Comparison of ENCODE assay signal across 1 cellular context in genomic region chr14:68938515-68939423, GRCh38.
TF ChIP-seq lines count a peak whose summit lies in the region.

No MANE protein-coding gene starts in this region.

TF ChIP-seq in HepG2, 621 proteins besides CTCF, POLR2A, EP300 and RAD21 (continued from another document and continues in another):
- TF ChIP-seq ZBED4 (CRISPR knock-in tag; IDR thresholded peaks at IDR 0.05; ENCODE audit: borderline replicate concordance) = 0 out of 2 replicates have a peak, but pooled peaks have one; percentile 8
- peak; percentile 59 for TF ChIP-seq FOXA3 (CRISPR knock-in tag; IDR thresholded peaks at IDR 0.05)
- 0 out of 2 replicates have a peak, but pooled peaks have one; percentile 36 for TF ChIP-seq GATAD1 (CRISPR knock-in tag; IDR thresholded peaks at IDR 0.05)
- TF ChIP-seq MIXL1 (CRISPR knock-in tag; IDR thresholded peaks at IDR 0.05) = peak; percentile 23; the same call in 1 of the 2 replicates
- TF ChIP-seq ZBTB37 (CRISPR knock-in tag; IDR thresholded peaks at IDR 0.05) = no peak
- TF ChIP-seq ZNF232 (CRISPR knock-in tag; IDR thresholded peaks at IDR 0.05; ENCODE audit: borderline replicate concordance) = 0 out of 2 replicates have a peak, but pooled peaks have one; percentile 28
- TF ChIP-seq MXI1 (IDR thresholded peaks at IDR 0.05; ENCODE audit: borderline replicate concordance, low read depth, low read length) = peak; percentile 69; the same call in 2 of the 3 replicates
- TF ChIP-seq TBX2 (CRISPR knock-in tag; IDR thresholded peaks at IDR 0.05; ENCODE audit: borderline replicate concordance) = peak; percentile 99
- TF ChIP-seq SKI (IDR thresholded peaks at IDR 0.05; ENCODE audit: partially characterized antibody) = no peak
- no peak for TF ChIP-seq ZMYM4 (CRISPR knock-in tag; IDR thresholded peaks at IDR 0.05)
- no peak for TF ChIP-seq FOXK2 (IDR thresholded peaks at IDR 0.05)
- TF ChIP-seq HNRNPUL1 (IDR thresholded peaks at IDR 0.05; ENCODE audit: low read depth, low read length) = peak; percentile 92
- peak; percentile 77 for TF ChIP-seq TARDBP (CRISPR knock-in tag; IDR thresholded peaks at IDR 0.05)
- TF ChIP-seq ZNF839 (CRISPR knock-in tag; IDR thresholded peaks at IDR 0.05; ENCODE audit: borderline replicate concordance) = no peak
- peak; percentile 78 for TF ChIP-seq SP5 (CRISPR knock-in tag; IDR thresholded peaks at IDR 0.05; ENCODE audit: borderline replicate concordance, low read depth)
- no peak for TF ChIP-seq KDM3A (CRISPR knock-in tag; IDR thresholded peaks at IDR 0.05; ENCODE audit: low read depth)
- TF ChIP-seq POLR2AphosphoS5 (IDR thresholded peaks at IDR 0.05; ENCODE audit: low read depth, low read length) = peak; percentile 43; the same call in 1 of the 2 replicates
- TF ChIP-seq ETV5 (CRISPR knock-in tag; IDR thresholded peaks at IDR 0.05; ENCODE audit: borderline replicate concordance) = peak; percentile 41; the same call in 1 of the 2 replicates
- no peak for TF ChIP-seq MYNN (CRISPR knock-in tag; IDR thresholded peaks at IDR 0.05; ENCODE audit: low read depth)
- TF ChIP-seq, protein P1, sequence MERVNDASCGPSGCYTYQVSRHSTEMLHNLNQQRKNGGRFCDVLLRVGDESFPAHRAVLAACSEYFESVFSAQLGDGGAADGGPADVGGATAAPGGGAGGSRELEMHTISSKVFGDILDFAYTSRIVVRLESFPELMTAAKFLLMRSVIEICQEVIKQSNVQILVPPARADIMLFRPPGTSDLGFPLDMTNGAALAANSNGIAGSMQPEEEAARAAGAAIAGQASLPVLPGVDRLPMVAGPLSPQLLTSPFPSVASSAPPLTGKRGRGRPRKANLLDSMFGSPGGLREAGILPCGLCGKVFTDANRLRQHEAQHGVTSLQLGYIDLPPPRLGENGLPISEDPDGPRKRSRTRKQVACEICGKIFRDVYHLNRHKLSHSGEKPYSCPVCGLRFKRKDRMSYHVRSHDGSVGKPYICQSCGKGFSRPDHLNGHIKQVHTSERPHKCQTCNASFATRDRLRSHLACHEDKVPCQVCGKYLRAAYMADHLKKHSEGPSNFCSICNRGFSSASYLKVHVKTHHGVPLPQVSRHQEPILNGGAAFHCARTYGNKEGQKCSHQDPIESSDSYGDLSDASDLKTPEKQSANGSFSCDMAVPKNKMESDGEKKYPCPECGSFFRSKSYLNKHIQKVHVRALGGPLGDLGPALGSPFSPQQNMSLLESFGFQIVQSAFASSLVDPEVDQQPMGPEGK (CRISPR knock-in tag; IDR thresholded peaks at IDR 0.05) = peak; percentile 84
- peak; percentile 88; the same call in 1 of the 2 replicates for TF ChIP-seq CHD4 (IDR thresholded peaks at IDR 0.05; ENCODE audit: borderline replicate concordance, low read length)
- peak; percentile 59 for TF ChIP-seq ASH2L (IDR thresholded peaks at IDR 0.05; ENCODE audit: insufficient read length, low read depth, low read length)
- TF ChIP-seq TCF7 (IDR thresholded peaks at IDR 0.05; ENCODE audit: low read depth) = peak; percentile 66
- peak; percentile 63; the same call in 1 of the 2 replicates for TF ChIP-seq NCOR1 (IDR thresholded peaks at IDR 0.05; ENCODE audit: borderline replicate concordance, low read length)
- no peak for TF ChIP-seq SNRNP70 (IDR thresholded peaks at IDR 0.05; ENCODE audit: low read depth, low read length)
- peak; percentile 50; the same call in 1 of the 2 replicates for TF ChIP-seq SPEN (CRISPR knock-in tag; IDR thresholded peaks at IDR 0.05; ENCODE audit: low read depth)
- no peak for TF ChIP-seq ZBTB26 (CRISPR knock-in tag; IDR thresholded peaks at IDR 0.05; ENCODE audit: borderline replicate concordance)
- peak; percentile 99 for TF ChIP-seq HNF1A (IDR thresholded peaks at IDR 0.05; ENCODE audit: low read depth)
- TF ChIP-seq HNF1A (CRISPR knock-in tag; IDR thresholded peaks at IDR 0.05; ENCODE audit: borderline replicate concordance) = peak; percentile 99
- TF ChIP-seq, protein P2, sequence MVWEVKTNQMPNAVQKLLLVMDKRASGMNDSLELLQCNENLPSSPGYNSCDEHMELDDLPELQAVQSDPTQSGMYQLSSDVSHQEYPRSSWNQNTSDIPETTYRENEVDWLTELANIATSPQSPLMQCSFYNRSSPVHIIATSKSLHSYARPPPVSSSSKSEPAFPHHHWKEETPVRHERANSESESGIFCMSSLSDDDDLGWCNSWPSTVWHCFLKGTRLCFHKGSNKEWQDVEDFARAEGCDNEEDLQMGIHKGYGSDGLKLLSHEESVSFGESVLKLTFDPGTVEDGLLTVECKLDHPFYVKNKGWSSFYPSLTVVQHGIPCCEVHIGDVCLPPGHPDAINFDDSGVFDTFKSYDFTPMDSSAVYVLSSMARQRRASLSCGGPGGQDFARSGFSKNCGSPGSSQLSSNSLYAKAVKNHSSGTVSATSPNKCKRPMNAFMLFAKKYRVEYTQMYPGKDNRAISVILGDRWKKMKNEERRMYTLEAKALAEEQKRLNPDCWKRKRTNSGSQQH (CRISPR knock-in tag; IDR thresholded peaks at IDR 0.05; ENCODE audit: low read depth) = 0 out of 2 replicates have a peak, but pooled peaks have one; percentile 8
- TF ChIP-seq HDAC2 (CRISPR knock-in tag; IDR thresholded peaks at IDR 0.05) = peak; percentile 80
- peak; percentile 99 for TF ChIP-seq SOX5 (CRISPR knock-in tag; IDR thresholded peaks at IDR 0.05; ENCODE audit: borderline replicate concordance)
- 0 out of 2 replicates have a peak, but pooled peaks have one; percentile 47 for TF ChIP-seq ARNT2 (CRISPR knock-in tag; IDR thresholded peaks at IDR 0.05; ENCODE audit: low read depth)
- peak; percentile 88 for TF ChIP-seq SAP130 (CRISPR knock-in tag; IDR thresholded peaks at IDR 0.05; ENCODE audit: low read depth)
- no peak for TF ChIP-seq SMC3 (IDR thresholded peaks at IDR 0.05; ENCODE audit: low read length)
- TF ChIP-seq ELF4 (CRISPR knock-in tag; IDR thresholded peaks at IDR 0.05; ENCODE audit: borderline replicate concordance) = peak; percentile 77
- TF ChIP-seq ZNF468 (CRISPR knock-in tag; IDR thresholded peaks at IDR 0.05) = no peak
- 0 out of 2 replicates have a peak, but pooled peaks have one; percentile 21 for TF ChIP-seq TBX3 (IDR thresholded peaks at IDR 0.05; ENCODE audit: borderline replicate concordance)
- no peak for TF ChIP-seq CENPT (CRISPR knock-in tag; IDR thresholded peaks at IDR 0.05; ENCODE audit: low read depth)
- 0 out of 2 replicates have a peak, but pooled peaks have one; percentile 37 for TF ChIP-seq SMYD3 (CRISPR knock-in tag; IDR thresholded peaks at IDR 0.05)
- TF ChIP-seq ZNF121 (CRISPR knock-in tag; IDR thresholded peaks at IDR 0.05) = 0 out of 2 replicates have a peak, but pooled peaks have one; percentile 42
- TF ChIP-seq DRAP1 (CRISPR knock-in tag; IDR thresholded peaks at IDR 0.05) = 0 out of 2 replicates have a peak, but pooled peaks have one; percentile 41
- TF ChIP-seq BRD4 (CRISPR knock-in tag; IDR thresholded peaks at IDR 0.05) = 0 out of 2 replicates have a peak, but pooled peaks have one; percentile 29
- TF ChIP-seq SAFB2 (CRISPR knock-in tag; IDR thresholded peaks at IDR 0.05; ENCODE audit: borderline replicate concordance, low read depth) = no peak
- TF ChIP-seq SALL1 (CRISPR knock-in tag; IDR thresholded peaks at IDR 0.05) = peak; percentile 58; the same call in 1 of the 2 replicates
- TF ChIP-seq NONO (IDR thresholded peaks at IDR 0.05) = no peak
- TF ChIP-seq NONO (CRISPR knock-in tag; conservative IDR thresholded peaks at IDR 0.05) = peak; percentile 64; the same call in 1 of the 2 replicates
- peak; percentile 76; the same call in 1 of the 2 replicates for TF ChIP-seq ZMYM3 (CRISPR knock-in tag; IDR thresholded peaks at IDR 0.05)
- TF ChIP-seq, protein P3, sequence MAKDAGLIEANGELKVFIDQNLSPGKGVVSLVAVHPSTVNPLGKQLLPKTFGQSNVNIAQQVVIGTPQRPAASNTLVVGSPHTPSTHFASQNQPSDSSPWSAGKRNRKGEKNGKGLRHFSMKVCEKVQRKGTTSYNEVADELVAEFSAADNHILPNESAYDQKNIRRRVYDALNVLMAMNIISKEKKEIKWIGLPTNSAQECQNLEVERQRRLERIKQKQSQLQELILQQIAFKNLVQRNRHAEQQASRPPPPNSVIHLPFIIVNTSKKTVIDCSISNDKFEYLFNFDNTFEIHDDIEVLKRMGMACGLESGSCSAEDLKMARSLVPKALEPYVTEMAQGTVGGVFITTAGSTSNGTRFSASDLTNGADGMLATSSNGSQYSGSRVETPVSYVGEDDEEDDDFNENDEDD (CRISPR knock-in tag; IDR thresholded peaks at IDR 0.05; ENCODE audit: borderline replicate concordance) = 0 out of 2 replicates have a peak, but pooled peaks have one; percentile 21
- peak; percentile 96 for TF ChIP-seq ZNF362 (CRISPR knock-in tag; IDR thresholded peaks at IDR 0.05; ENCODE audit: borderline replicate concordance)
